In the genomic region with DNA sequence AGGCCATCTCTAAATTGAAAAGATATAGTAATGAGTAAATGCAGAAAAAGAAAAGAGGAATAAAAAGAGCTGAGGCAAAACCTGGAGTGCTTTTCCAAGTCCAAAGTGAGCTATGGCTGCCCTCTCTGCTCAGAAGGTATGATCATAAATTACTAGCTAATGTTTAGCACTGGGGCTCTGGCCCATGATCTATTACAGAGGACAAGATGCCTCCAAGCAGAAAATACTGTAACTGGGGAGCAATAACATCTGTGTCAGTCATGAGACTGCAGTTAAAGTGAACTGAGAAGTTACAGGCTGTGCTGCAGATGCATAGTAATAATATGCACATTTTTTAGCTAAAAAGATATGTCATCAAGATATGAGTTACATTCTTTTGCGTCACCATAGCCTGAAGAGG, we compare ENCODE assay signal across 25 cellular contexts.
"Had no signal": no experiment of that assay in that cellular context is flagged by ENCODE, and none has a peak within 500 bp of the region (broad histone marks: within the 10 kb centered on the region; RNA-seq: fewer than 3 reads in every experiment).

No MANE protein-coding gene starts in this region.

- H3K9me2 ChIP-seq: SK-N-SH had no signal

- H3K4me2 ChIP-seq: SK-N-SH had no signal

- H3K9ac ChIP-seq: SK-N-SH had no signal

- DNase-seq: activated CD4-positive, alpha-beta memory T cell treated with anti-CD3 and anti-CD28 coated beads for 36 hours; activated CD4-positive, alpha-beta T cell treated with anti-CD3 and anti-CD28 coated beads, Interleukin-2, amount 10 ng/mL, durations not matched to agents 7 days and 5 days; activated CD8-positive, alpha-beta memory T cell treated with anti-CD3 and anti-CD28 coated beads, Interleukin-2, amount 50 U/mL, for 4 hours; activated effector memory CD4-positive, alpha-beta T cell treated with Interleukin-2 at 50 U/mL for 16 hours; activated naive CD4-positive, alpha-beta T cell treated with anti-CD3 and anti-CD28 coated beads, Interleukin-2, amount 10 ng/mL, durations not matched to agents 7 days and 5 days; activated naive CD8-positive, alpha-beta T cell treated with anti-CD3 and anti-CD28 coated beads, Interleukin-2, amount 50 U/mL, for 24 hours; activated T-cell treated with anti-CD3 and anti-CD28 coated beads, Interleukin-2, amount 50 U/mL, for 48 hours; body of pancreas; Karpas-422; KBM-7; NCI-H1048; NCI-H1436 treated with DMSO at 0.1 percent for 48 hours; NCI-H1694 treated with DMSO at 0.1 percent for 48 hours; NCI-H2029; NCI-H345; NCI-H524 treated with DMSO at 0.1 percent for 48 hours; NCI-H748 treated with DMSO at 0.1 percent for 48 hours; NK-92 treated with Interleukin-12 subunit alpha and Interleukin-12 subunit beta, amount 100 ng/mL, for 24 hours; PC-3; Peyer's patch; RPMI8226; SHP77 treated with DMSO at 0.1 percent for 48 hours; SK-N-SH had no signal

- H3K9me3 ChIP-seq: body of pancreas, breast epithelium, Peyer's patch, SJSA1, SK-N-SH had no signal

- H3K4me1 ChIP-seq: breast epithelium, Peyer's patch, SJSA1 had no signal

- H3K4me3 ChIP-seq: body of pancreas, breast epithelium, Peyer's patch, SJSA1 had no signal

- H3K36me3 ChIP-seq: breast epithelium, Peyer's patch, SJSA1 had no signal

- H3K27me3 ChIP-seq: body of pancreas, breast epithelium, Peyer's patch, SJSA1 had no signal

- H3K27ac ChIP-seq: body of pancreas, breast epithelium, Peyer's patch, SJSA1 had no signal

- ATAC-seq: activated naive CD8-positive, alpha-beta T cell treated with anti-CD3 and anti-CD28 coated beads, Interleukin-2, amount 50 U/mL, for 24 hours; body of pancreas; PC-3 had no signal
